4 cellular contexts compared by ENCODE assay signal in genomic region chrY:17593748-17594147, GRCh38.
A peak's percentile ranks its signal among the peaks of the same experiment; 100 is the strongest.
DNase-seq lines count a peak whose midpoint lies in the region; ATAC-seq lines count a peak whose summit lies in the region.
"Not testable (repeated sequence)": the region's sequence is repeated elsewhere in the genome, so short reads cannot be mapped to it uniquely, and the experiment has no call there.

No MANE protein-coding gene starts in this region.

- H3K9me3 Mint-ChIP-seq in activated CD4-positive, alpha-beta T cell treated with anti-CD3 and anti-CD28 coated beads for 36 hours (ENCODE audit: low read depth); activated T-helper 17 cell treated with anti-CD3 and anti-CD28 coated beads, Interleukin-2, amount 50 U/mL, for 72 hours; activated naive CD4-positive, alpha-beta T cell treated with anti-CD3 and anti-CD28 coated beads, Interleukin-2, amount 50 U/mL, for 72 hours; stimulated activated effector memory CD8-positive, alpha-beta T cell treated with anti-CD3 and anti-CD28 coated beads, Interleukin-12 subunit alpha, Interleukin-12 subunit beta, amount 100 ng/mL, for 72 hours: not testable (repeated sequence)

- not testable (repeated sequence) for H3K36me3 Mint-ChIP-seq in activated CD4-positive, alpha-beta T cell treated with anti-CD3 and anti-CD28 coated beads for 36 hours (ENCODE audit: low read depth); activated T-helper 17 cell treated with anti-CD3 and anti-CD28 coated beads, Interleukin-2, amount 50 U/mL, for 72 hours (ENCODE audit: low read depth); activated naive CD4-positive, alpha-beta T cell treated with anti-CD3 and anti-CD28 coated beads, Interleukin-2, amount 50 U/mL, for 72 hours; stimulated activated effector memory CD8-positive, alpha-beta T cell treated with anti-CD3 and anti-CD28 coated beads, Interleukin-12 subunit alpha, Interleukin-12 subunit beta, amount 100 ng/mL, for 72 hours

- intact Hi-C loops in activated CD4-positive, alpha-beta T cell treated with anti-CD3 and anti-CD28 coated beads for 36 hours (cut with DNase I, micrococcal nuclease): not testable (repeated sequence)

- not testable (repeated sequence) for DNase-seq in activated CD4-positive, alpha-beta T cell treated with anti-CD3 and anti-CD28 coated beads for 36 hours; activated naive CD4-positive, alpha-beta T cell treated with anti-CD3 and anti-CD28 coated beads, Interleukin-2, amount 50 U/mL, for 72 hours (ENCODE audit: low spot score in 2 of 2); stimulated activated effector memory CD8-positive, alpha-beta T cell treated with anti-CD3 and anti-CD28 coated beads, Interleukin-12 subunit alpha, Interleukin-12 subunit beta, amount 100 ng/mL, for 72 hours (ENCODE audit: low spot score in 2 of 2)

- H3K27ac Mint-ChIP-seq in activated CD4-positive, alpha-beta T cell treated with anti-CD3 and anti-CD28 coated beads for 36 hours; activated T-helper 17 cell treated with anti-CD3 and anti-CD28 coated beads, Interleukin-2, amount 50 U/mL, for 72 hours; activated naive CD4-positive, alpha-beta T cell treated with anti-CD3 and anti-CD28 coated beads, Interleukin-2, amount 50 U/mL, for 72 hours; stimulated activated effector memory CD8-positive, alpha-beta T cell treated with anti-CD3 and anti-CD28 coated beads, Interleukin-12 subunit alpha, Interleukin-12 subunit beta, amount 100 ng/mL, for 72 hours: not testable (repeated sequence)

- CTCF ChIA-PET in activated CD4-positive, alpha-beta T cell treated with anti-CD3 and anti-CD28 coated beads for 36 hours (lab: Charles Lee): not testable (repeated sequence)

- H3K4me1 Mint-ChIP-seq in activated CD4-positive, alpha-beta T cell treated with anti-CD3 and anti-CD28 coated beads for 36 hours; activated T-helper 17 cell treated with anti-CD3 and anti-CD28 coated beads, Interleukin-2, amount 50 U/mL, for 72 hours; stimulated activated effector memory CD8-positive, alpha-beta T cell treated with anti-CD3 and anti-CD28 coated beads, Interleukin-12 subunit alpha, Interleukin-12 subunit beta, amount 100 ng/mL, for 72 hours: not testable (repeated sequence)

- POLR2A ChIA-PET in activated CD4-positive, alpha-beta T cell treated with anti-CD3 and anti-CD28 coated beads for 36 hours (lab: Charles Lee): not testable (repeated sequence)

- not testable (repeated sequence) for H3K27me3 Mint-ChIP-seq in activated CD4-positive, alpha-beta T cell treated with anti-CD3 and anti-CD28 coated beads for 36 hours; activated T-helper 17 cell treated with anti-CD3 and anti-CD28 coated beads, Interleukin-2, amount 50 U/mL, for 72 hours

- peak; percentile 51 for ATAC-seq in activated CD4-positive, alpha-beta T cell treated with anti-CD3 and anti-CD28 coated beads for 36 hours
- ATAC-seq in activated T-helper 17 cell treated with anti-CD3 and anti-CD28 coated beads, Interleukin-2, amount 50 U/mL, for 72 hours (replicated peaks): peak; percentile 68
- peak; percentile 16 to 47 for ATAC-seq in activated naive CD4-positive, alpha-beta T cell treated with anti-CD3 and anti-CD28 coated beads, Interleukin-2, amount 50 U/mL, for 72 hours
- peak; percentile 51 for ATAC-seq in stimulated activated effector memory CD8-positive, alpha-beta T cell treated with anti-CD3 and anti-CD28 coated beads, Interleukin-12 subunit alpha, Interleukin-12 subunit beta, amount 100 ng/mL, for 72 hours

- H3K4me3 Mint-ChIP-seq in activated CD4-positive, alpha-beta T cell treated with anti-CD3 and anti-CD28 coated beads for 36 hours; activated T-helper 17 cell treated with anti-CD3 and anti-CD28 coated beads, Interleukin-2, amount 50 U/mL, for 72 hours; stimulated activated effector memory CD8-positive, alpha-beta T cell treated with anti-CD3 and anti-CD28 coated beads, Interleukin-12 subunit alpha, Interleukin-12 subunit beta, amount 100 ng/mL, for 72 hours: not testable (repeated sequence)
